In the genomic region with DNA sequence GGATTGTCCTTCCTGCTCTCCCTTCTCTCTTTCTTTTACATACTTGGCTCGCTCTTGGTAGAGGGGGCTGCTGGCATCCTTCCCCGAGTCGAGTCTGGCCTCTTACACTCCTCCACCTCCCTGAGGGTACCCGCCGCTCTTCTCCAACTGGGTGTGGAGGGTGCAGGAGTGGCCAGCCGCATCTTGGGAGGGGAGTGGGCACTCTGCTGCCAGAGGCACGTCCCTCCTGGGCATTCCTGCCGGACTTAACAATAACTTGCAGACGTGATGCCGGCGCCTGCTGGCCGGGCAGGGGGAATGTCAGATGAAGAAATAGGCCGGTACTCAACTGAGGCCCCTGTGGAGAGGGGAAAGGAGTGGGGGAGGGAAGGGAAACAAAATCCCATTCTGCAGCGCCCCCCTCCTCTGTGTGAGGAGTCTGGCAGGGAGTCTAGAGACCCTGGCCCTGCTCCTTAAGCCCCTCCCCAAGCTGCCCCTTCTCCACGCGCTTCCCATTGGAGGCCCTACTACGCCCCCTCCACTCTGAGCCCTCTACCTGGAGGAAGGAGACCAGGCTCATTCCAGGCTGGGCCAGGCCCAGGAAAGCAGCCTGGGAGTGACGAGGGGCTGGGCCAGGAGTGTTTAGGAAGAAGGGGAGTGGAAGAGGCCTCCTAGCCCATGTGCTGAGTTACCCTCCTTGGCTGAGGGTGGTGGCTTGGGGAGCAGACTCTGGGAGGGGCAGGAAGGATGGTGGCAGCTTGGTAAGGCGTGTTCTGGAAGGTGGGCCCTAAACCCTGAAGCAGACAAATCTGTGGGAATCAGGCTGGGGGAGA, we compare ENCODE assay signal across 8 cellular contexts. TPM values are rescaled to one million over a fixed set of nuclear protein-coding genes. Genes with fewer than 3 reads are reported as not detected.
DNase-seq lines count a peak whose midpoint lies in the region; ATAC-seq and TF ChIP-seq lines count a peak whose summit lies in the region.

No MANE protein-coding gene starts in this region.

- peak; percentile 37; the same call in 1 of the 2 replicates for TF ChIP-seq CTCF in OCI-LY7 (conservative IDR thresholded peaks at IDR 0.05; ENCODE audit: low read length)
- TF ChIP-seq CTCF in choroid plexus epithelial cell (conservative IDR thresholded peaks at IDR 0.05; ENCODE audit: low read depth, low read length): peak; percentile 57
- no peak for TF ChIP-seq CTCF in left lung (IDR thresholded peaks at IDR 0.05)
- peak in 1 of 3 experiments; percentile 18 for TF ChIP-seq CTCF in testis (IDR thresholded peaks at IDR 0.05)

- H2AFZ ChIP-seq in OCI-LY7 (ENCODE audit: low read length): peak overlapping the region; percentile 78; the same call in 1 of the 2 replicates

- CTCF ChIA-PET in OCI-LY7 (lab: Charles Lee; ENCODE audit: unreplicated experiment): interaction anchor here (0.6 kb wide), 1 partner anchor 124 kb away, joined by 3 read pairs; no protein-coding TSS in a partner anchor

- H3K9me3 ChIP-seq in OCI-LY7 (ENCODE audit: low read length) (no peaks in the 10 kb centered on the region), left lung (no peaks in the 10 kb centered on the region), testis (no peaks in the 10 kb centered on the region)

- H3K4me2 ChIP-seq in OCI-LY7 (ENCODE audit: low read length): peak overlapping the region; percentile 90

- intact Hi-C loops in OCI-LY7 (cut with micrococcal nuclease; ENCODE audit: unreplicated experiment): loop anchor here (2.0 to 10.0 kb wide), 5 partner anchors 46 to 499 kb away; a partner anchor contains a TSS
- intact Hi-C loops in left lung (cut with DNase I): loop anchor here in 1 of 2 donors (5.0 kb wide), 1 partner anchor 64 kb away; no protein-coding TSS in a partner anchor
- intact Hi-C loops in testis (cut with DNase I; ENCODE audit: low total_unique reads): loop anchor here (5.0 kb wide), 1 partner anchor 64 kb away; no protein-coding TSS in a partner anchor

- 2% methylated on average over 19 of the region's 19 CpGs for WGBS in testis, 2 donors

- TF ChIP-seq POLR2A in testis (IDR thresholded peaks at IDR 0.05): no peak

- no peaks in the 10 kb centered on the region for H3K9me2 ChIP-seq in OCI-LY7 (ENCODE audit: insufficient read depth, low read length)

- H3K27ac ChIP-seq in OCI-LY7 (ENCODE audit: low read depth, low read length, poor library complexity, severe bottlenecking) (peak overlapping the region; percentile 78), left lung (peak overlapping the region; percentile 86 to 95), testis (peak overlapping the region; percentile 73 to 89)

- H3K79me2 ChIP-seq in OCI-LY7 (ENCODE audit: insufficient read depth, low read depth, low read length): peaks cover 20% of the 10 kb centered on the region

- no TSS peak for BruUV-seq in OCI-LY7 (replicated peaks; lab: Mats Ljungman, UMichigan)

- H3K36me3 ChIP-seq in OCI-LY7 (ENCODE audit: insufficient read depth, low read length) (no peaks in the 10 kb centered on the region), left lung (no peaks in the 10 kb centered on the region), testis (ENCODE audit: low read depth, missing control alignments) (no peaks in the 10 kb centered on the region)

- H3K4me1 ChIP-seq in OCI-LY7 (ENCODE audit: insufficient read depth, low read length, poor library complexity, severe bottlenecking) (peaks cover 52% of the 10 kb centered on the region), left lung (peaks cover 32 to 59% of the 10 kb centered on the region in 2 donors), testis (peaks cover 41% of the 10 kb centered on the region)

- H4K20me1 ChIP-seq in OCI-LY7 (ENCODE audit: insufficient read depth, low read length): no peaks in the 10 kb centered on the region

- POLR2A ChIA-PET in OCI-LY7 (lab: Charles Lee): interaction anchor here (0.6 to 0.8 kb wide), 5 partner anchors 25 to 303 kb away, joined by 3 to 4 read pairs (median 3); no protein-coding TSS in a partner anchor

- DNase-seq in NCI-H524 (lab: John Stamatoyannopoulos, UW) (peak; percentile 17 to 65), NCI-H524 treated with DMSO at 0.1 percent for 48 hours (lab: John Stamatoyannopoulos, UW) (no peak), OCI-LY7 (ENCODE audit: low spot score) (no peak), choroid plexus epithelial cell (ENCODE audit: low read depth) (peak; percentile 57), left lung (peak; percentile 54 to 85), testis (peak; percentile 56)

- H3K27me3 ChIP-seq in left lung (no peaks in the 10 kb centered on the region), testis (no peaks in the 10 kb centered on the region)

- ATAC-seq in left lung: peak; percentile 51
- ATAC-seq in HG03439 (IDR thresholded peaks at IDR 0.05; ENCODE audit: unreplicated experiment): no peak
- no peak for ATAC-seq in GM18909 (IDR thresholded peaks at IDR 0.05; ENCODE audit: poor library complexity, unreplicated experiment)

- peak overlapping the region; percentile 74 for H3K4me3 ChIP-seq in OCI-LY7 (ENCODE audit: low read depth, low read length, poor library complexity, severe bottlenecking)
- H3K4me3 ChIP-seq in choroid plexus epithelial cell (ENCODE audit: low read depth, low read length): peak overlapping the region; percentile 80
- peak overlapping the region; percentile 55 to 82 for H3K4me3 ChIP-seq in left lung
- peak overlapping the region; percentile 56 to 76 for H3K4me3 ChIP-seq in testis

RNA-seq across cellular contexts. Expression of a gene that starts 1.8 kb away (rescaled TPM):
- total RNA-seq in OCI-LY7 (2014; rRNA removed; shearing (Covaris generic)): 7.5 and 8.5 TPM in 2 replicates
- total RNA-seq in OCI-LY7 (2022): 16.6 and 16.7 TPM in 2 replicates
- 100 to 1,000 TPM; 109 to 128 TPM for total RNA-seq in left lung
- total RNA-seq in testis: 100 to 1,000 TPM; 124 to 125 TPM
- 124 TPM for polyA plus RNA-seq in testis (ENCODE audit: insufficient read depth, low read depth, low replicate concordance)

Comparison
In these comparisons a context has a peak if more than half of its experiments do, and no peak if none do; other contexts are left out.
1. DNase-seq: peak in NCI-H524 (2 of 2), choroid plexus epithelial cell (single experiment), left lung (2 of 2) and testis (single experiment); none in NCI-H524 treated with DMSO at 0.1 percent for 48 hours (single experiment) and OCI-LY7 (single experiment).
2. CTCF ChIP-seq: peak in OCI-LY7 (single experiment) and choroid plexus epithelial cell (single experiment); none in left lung (0 of 2).
3. RNA of a gene that starts 1.8 kb away (total RNA-seq): 109 to 128 TPM in left lung and 124 to 125 TPM in testis; 7.5 to 16.7 TPM in OCI-LY7; every median in the first group is over 4 times any median in the second.
4. Peak in every context shown above with its lines, with median percentiles within 50 percentile points of each other: H3K27ac ChIP-seq and H3K4me3 ChIP-seq.